ENCODE assay signal across 7 cellular contexts in the genomic region with DNA sequence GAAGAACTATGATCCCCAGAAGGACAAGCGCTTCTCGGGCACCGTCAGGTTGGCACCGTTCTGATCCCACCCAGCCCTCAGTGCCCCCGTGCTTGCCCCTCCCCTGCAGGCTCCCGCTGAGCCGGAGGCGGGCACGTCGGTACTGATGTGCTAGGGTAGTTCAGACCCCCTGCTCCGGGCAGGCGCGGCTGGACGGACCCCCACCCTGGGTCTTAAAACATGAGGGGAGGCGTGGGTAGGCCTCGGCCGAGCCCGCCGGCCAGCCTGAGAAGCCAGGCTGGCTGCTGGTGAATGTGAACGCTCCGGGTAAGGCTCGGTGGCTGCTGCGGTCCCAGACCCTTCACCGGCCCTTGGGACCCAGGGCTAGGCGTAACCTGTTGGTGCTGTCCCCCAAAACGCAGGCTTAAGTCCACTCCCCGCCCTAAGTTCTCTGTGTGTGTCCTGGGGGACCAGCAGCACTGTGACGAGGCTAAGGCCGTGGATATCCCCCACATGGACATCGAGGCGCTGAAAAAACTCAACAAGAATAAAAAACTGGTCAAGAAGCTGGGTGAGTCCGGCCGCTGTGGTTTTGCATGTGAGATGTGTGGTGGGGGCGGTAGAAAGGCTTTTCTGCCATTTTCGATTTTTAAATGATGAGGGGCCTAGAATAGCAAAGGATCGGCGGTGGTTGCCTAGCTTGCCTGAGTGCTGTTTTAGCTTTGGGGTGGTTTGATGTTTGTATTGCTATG. TPM values are rescaled to one million over a fixed set of nuclear protein-coding genes. Genes with fewer than 3 reads are reported as not detected.
A peak's percentile ranks its signal among the peaks of the same experiment; 100 is the strongest.
DNase-seq lines count a peak whose midpoint lies in the region; ATAC-seq lines count a peak whose summit lies in the region.
"Had no signal": no experiment of that assay in that cellular context is flagged by ENCODE, and none has a peak within 500 bp of the region (broad histone marks: within the 10 kb centered on the region; RNA-seq: fewer than 3 reads in every experiment).

No MANE protein-coding gene starts in this region.

- peak overlapping the region; percentile 94 for H3K4me3 ChIP-seq in adipocyte (ENCODE audit: low read length)
- H3K4me3 ChIP-seq in mucosa of rectum (ENCODE audit: low read length in 2 of 2): peak overlapping the region; percentile 76 to 88

- H3K4me1 ChIP-seq in adipocyte (ENCODE audit: control insufficient read depth, insufficient read depth, low read length) (peaks cover 27% of the 10 kb centered on the region), mucosa of rectum (ENCODE audit: control insufficient read depth in 2 of 2, insufficient read depth in 2 of 2, low read length in 2 of 2) (peaks cover 18 to 21% of the 10 kb centered on the region in 2 donors)

- H3K9ac ChIP-seq in adipocyte (ENCODE audit: low read length): peak overlapping the region; percentile 95
- peak overlapping the region; percentile 85 to 95 for H3K9ac ChIP-seq in mucosa of rectum (ENCODE audit: low read depth in 1 of 2, low read length in 2 of 2)

- peaks cover 51% of the 10 kb centered on the region for H3K36me3 ChIP-seq in adipocyte (ENCODE audit: control insufficient read depth, insufficient read depth, low read length, severe bottlenecking)
- H3K36me3 ChIP-seq in mucosa of rectum (ENCODE audit: control insufficient read depth in 2 of 2, insufficient read depth in 2 of 2, low read length in 2 of 2): peaks cover 23 to 27% of the 10 kb centered on the region in 2 donors

- H3K27me3 ChIP-seq in adipocyte (replicated peaks; ENCODE audit: control insufficient read depth, insufficient read depth, low read length) (no peaks in the 10 kb centered on the region), mucosa of rectum (ENCODE audit: control insufficient read depth in 2 of 2, insufficient read depth in 2 of 2, low read length in 2 of 2) (no peaks in the 10 kb centered on the region)

- peak overlapping the region; percentile 89 to 91 for H3K27ac ChIP-seq in mucosa of rectum (ENCODE audit: low read depth in 2 of 2, low read length in 2 of 2)

- DNase-seq in adipocyte (ENCODE audit: low read depth) (no peak), occipital lobe (lab: John Stamatoyannopoulos, UW) (no peak), foreskin melanocyte (no peak)
- no peak for DNase-seq in activated effector memory CD4-positive, alpha-beta T cell treated with Interleukin-2 at 50 U/mL for 16 hours

- H3K9me3 ChIP-seq in adipocyte (ENCODE audit: control insufficient read depth, low read length): no peaks in the 10 kb centered on the region
- H3K9me3 ChIP-seq in mucosa of rectum (ENCODE audit: control insufficient read depth in 2 of 2, low read length in 2 of 2): no peaks in the 10 kb centered on the region

- peak; percentile 11 for ATAC-seq in HG03025 (IDR thresholded peaks at IDR 0.05; ENCODE audit: low FRiP score, unreplicated experiment)

RNA-seq across cellular contexts. Expression of gene RPL10A, which starts 0.9 kb away (rescaled TPM):
- total RNA-seq in occipital lobe: 1,537 TPM

RNA-seq across cellular contexts. Expression of gene FANCE, which starts 17.0 kb away (rescaled TPM):
- 9.5 TPM for total RNA-seq in occipital lobe

RNA-seq across cellular contexts. Expression of gene TEAD3, which starts 27.7 kb away (rescaled TPM):
- 0.16 TPM for total RNA-seq in occipital lobe

RNA-seq across cellular contexts. Expression of gene TULP1, which starts 43.6 kb away (rescaled TPM):
- 0.47 TPM for total RNA-seq in occipital lobe
- total RNA-seq: dermis microvascular lymphatic vessel endothelial cell had no signal
